18 cellular contexts compared by ENCODE assay signal in the genomic region with DNA sequence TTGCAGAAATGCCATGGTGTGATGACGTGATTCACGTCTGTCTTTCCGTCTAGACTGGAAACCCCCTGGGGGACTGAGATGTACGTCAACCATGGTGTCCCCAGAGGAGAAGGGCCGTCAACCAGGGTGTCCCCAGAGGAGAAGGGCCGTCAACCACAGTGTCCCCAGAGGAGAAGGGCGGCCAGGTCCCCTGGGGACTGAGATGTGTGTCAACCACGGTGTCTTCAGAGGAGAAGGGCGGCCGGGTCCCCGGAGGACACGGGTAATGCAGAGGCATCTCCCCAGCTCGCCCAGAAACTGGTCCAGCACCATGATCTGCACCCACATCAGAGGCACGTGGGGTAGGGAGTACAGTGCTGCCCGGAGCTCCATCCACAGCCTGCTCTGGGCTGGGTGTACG. TPM values are rescaled to one million over a fixed set of nuclear protein-coding genes. Genes with fewer than 3 reads are reported as not detected.
DNase-seq lines count a peak whose midpoint lies in the region; ATAC-seq and TF ChIP-seq lines count a peak whose summit lies in the region.
"Had no signal": no experiment of that assay in that cellular context is flagged by ENCODE, and none has a peak within 500 bp of the region (broad histone marks: within the 10 kb centered on the region; RNA-seq: fewer than 3 reads in every experiment).

No MANE protein-coding gene starts in this region.

- H3K4me3 ChIP-seq in WERI-Rb-1 (ENCODE audit: low read depth, low read length) = no peak overlapping the region
- H3K4me3 ChIP-seq in lower lobe of right lung = no peak overlapping the region
- no peak overlapping the region for H3K4me3 ChIP-seq in upper lobe of right lung
- H3K4me3 ChIP-seq: GM23248 had no signal

- ATAC-seq in Right ventricle myocardium inferior (no peak), left ventricle myocardium superior (no peak), lower lobe of right lung (no peak), upper lobe of right lung (no peak)
- ATAC-seq: HCT116 had no signal

- no peaks in the 10 kb centered on the region for H3K4me1 ChIP-seq in lower lobe of right lung
- no peaks in the 10 kb centered on the region for H3K4me1 ChIP-seq in upper lobe of right lung

- H3K36me3 Mint-ChIP-seq in mesothelial cell of epicardium = no peaks in the 10 kb centered on the region

- H3K4me1 Mint-ChIP-seq in mesothelial cell of epicardium = peaks cover 4% of the 10 kb centered on the region

- H3K27ac Mint-ChIP-seq in mesothelial cell of epicardium = no peak overlapping the region

- DNase-seq in Right ventricle myocardium inferior (ENCODE audit: missing footprints) (peak; percentile 44), left ventricle myocardium superior (no peak), WERI-Rb-1 (no peak), lower lobe of right lung (peak; percentile 35), upper lobe of right lung (peak; percentile 55), mesothelial cell of epicardium (ENCODE audit: low spot score in 2 of 2, unreplicated experiment in 2 of 2) (no peak), iPS-NIHi7 (ENCODE audit: extremely low spot score) (no peak), kidney glomerular epithelial cell (lab: John Stamatoyannopoulos, UW) (no peak)
- DNase-seq: C1 segment of cervical spinal cord, DND-41, GDM1, GM23248, KG1, NCI-H1092, NCI-H2081 treated with DMSO at 0.1 percent for 48 hours, NCI-H2227 treated with DMSO at 0.1 percent for 48 hours, NCI-H524 had no signal

- H3K27me3 ChIP-seq in WERI-Rb-1 (ENCODE audit: insufficient read depth, low read depth, severe bottlenecking) (no peaks in the 10 kb centered on the region), lower lobe of right lung (ENCODE audit: low read depth) (peaks cover 11% of the 10 kb centered on the region), upper lobe of right lung (peaks cover 6% of the 10 kb centered on the region)

- H3K9me3 Mint-ChIP-seq in mesothelial cell of epicardium = peaks cover 4% of the 10 kb centered on the region

- H3K36me3 ChIP-seq in WERI-Rb-1 (no peaks in the 10 kb centered on the region), lower lobe of right lung (no peaks in the 10 kb centered on the region), upper lobe of right lung (no peaks in the 10 kb centered on the region)

- peak overlapping the region; percentile 62 for H3K27ac ChIP-seq in WERI-Rb-1
- no peak overlapping the region for H3K27ac ChIP-seq in lower lobe of right lung
- H3K27ac ChIP-seq in upper lobe of right lung = no peak overlapping the region
- H3K27ac ChIP-seq: GM23248 had no signal

- no peak overlapping the region for H3K4me3 Mint-ChIP-seq in mesothelial cell of epicardium

- peaks cover 24% of the 10 kb centered on the region for H3K27me3 Mint-ChIP-seq in mesothelial cell of epicardium (ENCODE audit: low read depth)

- H3K9me3 ChIP-seq in WERI-Rb-1 (ENCODE audit: severe bottlenecking) (peaks cover 6% of the 10 kb centered on the region), lower lobe of right lung (no peaks in the 10 kb centered on the region), upper lobe of right lung (no peaks in the 10 kb centered on the region)

- no peak for TF ChIP-seq CTCF in WERI-Rb-1 (IDR thresholded peaks at IDR 0.05; ENCODE audit: low read depth, low read length)
- TF ChIP-seq CTCF in lower lobe of right lung (IDR thresholded peaks at IDR 0.05) = no peak
- TF ChIP-seq CTCF in upper lobe of right lung (IDR thresholded peaks at IDR 0.05) = no peak
- TF ChIP-seq CTCF in mesothelial cell of epicardium (IDR thresholded peaks at IDR 0.05; ENCODE audit: unreplicated experiment) = no peak

- intact Hi-C loops in Right ventricle myocardium inferior (cut with DNase I) = no loop called here
- intact Hi-C loops in left ventricle myocardium superior (cut with micrococcal nuclease) = no loop called here
- intact Hi-C loops in lower lobe of right lung (cut with DNase I) = no loop called here
- intact Hi-C loops in upper lobe of right lung (cut with DNase I) = no loop called here

RNA-seq across cellular contexts. Expression of gene GALNT9, which starts 30.6 kb away (rescaled TPM):
- total RNA-seq in Right ventricle myocardium inferior = not detected
- 1.6 TPM for total RNA-seq in left ventricle myocardium superior
- total RNA-seq in lower lobe of right lung = not detected
- total RNA-seq in upper lobe of right lung = 1.6 TPM
- total RNA-seq in mesothelial cell of epicardium = 3.5 to 4.8 TPM (median 3.7 TPM) in 3 replicates

Comparison
In these comparisons a context has a peak if more than half of its experiments do, and no peak if none do; other contexts are left out.
1. DNase-seq: peak in Right ventricle myocardium inferior (single experiment), lower lobe of right lung (single experiment) and upper lobe of right lung (single experiment); none in left ventricle myocardium superior (single experiment), WERI-Rb-1 (single experiment), mesothelial cell of epicardium (0 of 2), iPS-NIHi7 (single experiment) and kidney glomerular epithelial cell (single experiment).